ENCODE assay signal across 8 cellular contexts in the genomic region with DNA sequence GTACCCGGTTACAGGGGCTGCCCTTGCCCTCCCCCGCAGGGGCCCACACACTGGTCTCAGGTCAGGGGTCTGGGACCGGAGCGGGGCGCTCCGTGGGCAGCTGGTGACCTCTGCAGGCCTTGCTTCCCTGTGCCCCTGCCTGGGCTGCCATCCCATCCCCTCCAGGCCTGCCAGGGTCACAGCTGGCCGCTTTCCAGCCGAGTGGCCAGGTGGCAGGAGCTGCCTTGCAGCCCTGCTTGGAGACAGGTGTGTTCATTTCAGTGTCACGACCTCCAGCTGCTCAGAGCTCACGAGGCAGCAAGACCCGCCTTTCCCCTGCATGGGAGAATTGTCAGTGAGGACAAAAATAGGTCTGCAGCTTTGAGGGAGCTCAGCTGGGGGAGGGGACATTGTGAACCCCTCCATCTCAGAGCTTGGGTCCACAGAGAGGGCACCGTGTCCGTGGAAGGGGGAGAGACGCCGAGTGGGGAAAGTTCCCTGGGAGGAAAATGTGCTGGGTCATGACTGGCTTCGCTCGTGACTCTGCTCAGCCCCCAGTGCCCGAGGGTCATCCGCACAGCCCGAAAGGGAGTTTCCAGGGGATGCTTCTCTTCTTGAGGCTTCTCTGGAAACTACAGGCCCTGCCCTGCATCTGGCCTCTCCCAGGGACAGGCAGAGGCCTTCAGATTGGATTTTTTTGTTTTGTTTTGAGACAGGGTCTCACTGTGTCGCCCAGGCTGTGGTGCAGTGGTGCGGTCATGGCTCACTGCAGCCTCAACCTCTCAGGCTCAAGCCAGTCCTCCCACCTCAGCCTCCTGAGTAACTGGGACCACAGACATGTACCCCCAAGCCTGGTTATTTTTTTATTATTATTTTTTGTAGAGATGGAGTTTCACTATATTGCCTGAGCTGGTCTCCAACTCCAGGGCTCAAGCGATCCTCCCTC. TPM values are rescaled to one million over a fixed set of nuclear protein-coding genes. Genes with fewer than 3 reads are reported as not detected.
DNase-seq lines count a peak whose midpoint lies in the region; ATAC-seq and TF ChIP-seq lines count a peak whose summit lies in the region.
"Had no signal": no experiment of that assay in that cellular context is flagged by ENCODE, and none has a peak within 500 bp of the region (broad histone marks: within the 10 kb centered on the region; RNA-seq: fewer than 3 reads in every experiment).

No MANE protein-coding gene starts in this region.

- H3K27ac Mint-ChIP-seq in dendritic cell treated with granulocyte-macrophage colony-stimulating factor and Interleukin-4, amounts not matched to agents 40 ng/mL and 50 ng/mL, for 4 days = peak overlapping the region; percentile 80
- no peak overlapping the region for H3K27ac Mint-ChIP-seq in activated T-cell treated with anti-CD3 and anti-CD28 coated beads, Interleukin-2, amount 50 U/mL, for 72 hours
- H3K27ac Mint-ChIP-seq: T-helper 1 cell treated with Interleukin-12 subunit alpha and Interleukin-12 subunit beta and Interleukin-4 antibody, amounts not matched to agents 30 μg/mL and 1 μg/mL, for 36 hours had no signal

- TF ChIP-seq CTCF in GM10248 (IDR thresholded peaks at IDR 0.05; ENCODE audit: control extremely low read depth, extremely low read depth, low read depth, missing control alignments) (no peak), gastrocnemius medialis (IDR thresholded peaks at IDR 0.05 in 4 of 5, conservative IDR thresholded peaks at IDR 0.05 in 1 of 5) (no peak)

- H3K27me3 Mint-ChIP-seq in dendritic cell treated with granulocyte-macrophage colony-stimulating factor and Interleukin-4, amounts not matched to agents 40 ng/mL and 50 ng/mL, for 4 days = peaks cover 10% of the 10 kb centered on the region
- no peaks in the 10 kb centered on the region for H3K27me3 Mint-ChIP-seq in activated T-cell treated with anti-CD3 and anti-CD28 coated beads, Interleukin-2, amount 50 U/mL, for 72 hours (ENCODE audit: low read depth)

- in situ Hi-C loops in gastrocnemius medialis (cut with MboI; ENCODE audit: low sequenced_read_pairs in 4 of 4) = loop anchor here in 3 of 4 donors (10.0 kb wide), 1 partner anchor 188 kb away; no protein-coding TSS in a partner anchor

- no peak overlapping the region for H3K4me3 Mint-ChIP-seq in dendritic cell treated with granulocyte-macrophage colony-stimulating factor and Interleukin-4, amounts not matched to agents 40 ng/mL and 50 ng/mL, for 4 days
- H3K4me3 Mint-ChIP-seq in activated T-cell treated with anti-CD3 and anti-CD28 coated beads, Interleukin-2, amount 50 U/mL, for 72 hours = no peak overlapping the region
- H3K4me3 Mint-ChIP-seq: T-helper 1 cell treated with Interleukin-12 subunit alpha and Interleukin-12 subunit beta and Interleukin-4 antibody, amounts not matched to agents 30 μg/mL and 1 μg/mL, for 36 hours had no signal

- peaks cover 61% of the 10 kb centered on the region for H3K4me1 Mint-ChIP-seq in dendritic cell treated with granulocyte-macrophage colony-stimulating factor and Interleukin-4, amounts not matched to agents 40 ng/mL and 50 ng/mL, for 4 days (ENCODE audit: low read depth)
- H3K4me1 Mint-ChIP-seq in activated T-cell treated with anti-CD3 and anti-CD28 coated beads, Interleukin-2, amount 50 U/mL, for 72 hours (ENCODE audit: low read depth) = no peaks in the 10 kb centered on the region

- H3K27me3 ChIP-seq in gastrocnemius medialis = no peaks in the 10 kb centered on the region

- H3K9me3 ChIP-seq in gastrocnemius medialis = no peaks in the 10 kb centered on the region

- no peak overlapping the region for H3K4me3 ChIP-seq in gastrocnemius medialis

- peak overlapping the region in 3 of 4 donors; percentile 28 to 48 (median 33) for H3K27ac ChIP-seq in gastrocnemius medialis

- H3K4me1 ChIP-seq in gastrocnemius medialis = peaks cover 7 to 19% of the 10 kb centered on the region in 2 donors

- POLR2A ChIA-PET in GM10248 (lab: Yijun Ruan, JAX) = no interaction called here

- no peaks in the 10 kb centered on the region for H3K36me3 ChIP-seq in gastrocnemius medialis

- peaks cover 22% of the 10 kb centered on the region for H3K36me3 Mint-ChIP-seq in dendritic cell treated with granulocyte-macrophage colony-stimulating factor and Interleukin-4, amounts not matched to agents 40 ng/mL and 50 ng/mL, for 4 days (ENCODE audit: low read depth)
- H3K36me3 Mint-ChIP-seq in activated T-cell treated with anti-CD3 and anti-CD28 coated beads, Interleukin-2, amount 50 U/mL, for 72 hours (ENCODE audit: insufficient read depth in 2 of 2) = no peaks in the 10 kb centered on the region

- no peaks in the 10 kb centered on the region for H3K9me3 Mint-ChIP-seq in dendritic cell treated with granulocyte-macrophage colony-stimulating factor and Interleukin-4, amounts not matched to agents 40 ng/mL and 50 ng/mL, for 4 days
- no peaks in the 10 kb centered on the region for H3K9me3 Mint-ChIP-seq in activated T-cell treated with anti-CD3 and anti-CD28 coated beads, Interleukin-2, amount 50 U/mL, for 72 hours
- H3K9me3 Mint-ChIP-seq: T-helper 1 cell treated with Interleukin-12 subunit alpha and Interleukin-12 subunit beta and Interleukin-4 antibody, amounts not matched to agents 30 μg/mL and 1 μg/mL, for 36 hours had no signal

- intact Hi-C loops in dendritic cell treated with granulocyte-macrophage colony-stimulating factor and Interleukin-4, amounts not matched to agents 40 ng/mL and 50 ng/mL, for 4 days (cut with micrococcal nuclease) = no loop called here
- intact Hi-C loops in gastrocnemius medialis (cut with DNase I; ENCODE audit: low total_unique reads) = no loop called here

- CTCF ChIA-PET in GM10248 (lab: Yijun Ruan, JAX) = interaction anchor here (1.0 to 2.8 kb wide), 3 partner anchors 7 to 74 kb away, joined by 3 to 13 read pairs (median 9); no protein-coding TSS in a partner anchor

- no peak for TF ChIP-seq POLR2A in gastrocnemius medialis (IDR thresholded peaks at IDR 0.05)

- peak in 1 of 2 donors; percentile 44 for ATAC-seq in gastrocnemius medialis
- no peak for ATAC-seq in activated T-cell treated with anti-CD3 and anti-CD28 coated beads, Interleukin-2, amount 50 U/mL, for 72 hours (replicated peaks in 1 of 2)

- DNase-seq in GM10248 (ENCODE audit: extremely low spot score) (peak; percentile 54), NCI-H1092 (lab: John Stamatoyannopoulos, UW) (peak; percentile 67), gastrocnemius medialis (peak in 1 of 2 donors; percentile 42), AG08395 (ENCODE audit: low spot score) (no peak), HuH-7.5 (ENCODE audit: low spot score) (no peak)
- no peak for DNase-seq in activated T-cell treated with anti-CD3 and anti-CD28 coated beads, Interleukin-2, amount 50 U/mL, for 72 hours

RNA-seq across cellular contexts. Expression of gene GSE1, which starts 10.0 kb away (rescaled TPM):
- total RNA-seq in gastrocnemius medialis = 10 to 100 TPM; 45.1 to 89.3 (median 71.3) TPM
- 10 to 100 TPM; 26.7 to 30.9 TPM for total RNA-seq in activated T-cell treated with anti-CD3 and anti-CD28 coated beads, Interleukin-2, amount 50 U/mL, for 72 hours

Comparison
In these comparisons a context has a peak if more than half of its experiments do, and no peak if none do; other contexts are left out.
1. DNase-seq: peak in GM10248 (single experiment) and NCI-H1092 (single experiment); none in AG08395 (single experiment), activated T-cell treated with anti-CD3 and anti-CD28 coated beads, Interleukin-2, amount 50 U/mL, for 72 hours (0 of 2) and HuH-7.5 (single experiment).